Comparison of ENCODE assay signal across 1 cellular context in the genomic region with DNA sequence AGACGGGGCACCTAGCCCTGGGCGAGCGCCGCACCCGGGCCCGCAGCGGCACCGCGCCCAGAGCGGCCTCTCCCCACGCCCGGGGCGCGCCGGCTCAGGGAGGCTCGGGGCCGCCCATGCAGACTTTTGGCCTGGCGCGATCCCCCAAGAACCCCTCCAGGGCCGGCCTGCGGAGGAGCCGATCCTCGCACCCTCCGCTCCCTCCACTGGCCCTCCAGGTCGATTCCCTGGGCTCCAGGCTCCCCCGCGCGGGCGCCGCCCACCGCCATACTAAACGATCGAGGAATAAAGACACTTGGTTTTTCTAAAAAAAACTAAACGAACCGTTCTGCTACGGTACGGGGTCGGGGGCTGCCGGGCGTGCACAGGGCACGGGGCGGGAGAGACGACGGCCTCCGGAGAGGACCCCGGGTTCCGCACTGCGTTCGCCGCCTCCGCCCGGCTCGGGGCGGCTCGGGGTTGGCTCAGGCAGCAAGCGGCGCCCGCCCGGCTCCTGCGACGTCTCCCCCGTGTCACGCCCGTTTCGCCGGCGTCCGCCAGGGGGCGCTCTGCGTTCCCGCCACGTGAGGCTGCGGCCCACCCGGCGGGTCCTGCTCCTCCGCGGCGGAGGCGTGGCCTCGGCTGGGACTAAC.
TF ChIP-seq lines count a peak whose summit lies in the region.

No MANE protein-coding gene starts in this region.

TF ChIP-seq in K562, 482 proteins besides CTCF, POLR2A, EP300 and RAD21 (continued from another document):
- peak; percentile 91 for TF ChIP-seq ARID4B (CRISPR knock-in tag; IDR thresholded peaks at IDR 0.05)
- no peak for TF ChIP-seq ZNF780A (CRISPR knock-in tag; IDR thresholded peaks at IDR 0.05)
- peak; percentile 97 for TF ChIP-seq ZBTB7A (IDR thresholded peaks at IDR 0.05; ENCODE audit: borderline replicate concordance, control insufficient read depth, low read depth, low read length)
- peak; percentile 72 to 91 for TF ChIP-seq MNT (conservative IDR thresholded peaks at IDR 0.05)
- no peak for TF ChIP-seq RBM39 (optimal IDR thresholded peaks at IDR 0.05; ENCODE audit: low read depth, low read length)
- TF ChIP-seq BCLAF1 (IDR thresholded peaks at IDR 0.05; ENCODE audit: borderline replicate concordance in 1 of 2, control insufficient read depth in 1 of 2, low read depth in 2 of 2, low read length in 1 of 2): peak in 1 of 2 experiments; percentile 63; a peak in 1 of 4 replicates
- TF ChIP-seq MEF2A (IDR thresholded peaks at IDR 0.05; ENCODE audit: control insufficient read depth, low read depth, low read length): no peak
- TF ChIP-seq VEZF1 (CRISPR knock-in tag; IDR thresholded peaks at IDR 0.05): peak; percentile 72
- TF ChIP-seq MECOM (CRISPR knock-in tag; IDR thresholded peaks at IDR 0.05): no peak
- peak; percentile 64 for TF ChIP-seq NEUROD1 (IDR thresholded peaks at IDR 0.05; ENCODE audit: borderline replicate concordance, low read depth, low read length, partially characterized antibody)
- TF ChIP-seq CTCFL (IDR thresholded peaks at IDR 0.05; ENCODE audit: borderline replicate concordance, insufficient read depth, low read depth, low read length, poor library complexity, severe bottlenecking): peak; percentile 96
- TF ChIP-seq PHF20 (IDR thresholded peaks at IDR 0.05; ENCODE audit: partially characterized antibody): peak; percentile 14
- no peak for TF ChIP-seq ARID2 (IDR thresholded peaks at IDR 0.05)
- TF ChIP-seq, protein P1, sequence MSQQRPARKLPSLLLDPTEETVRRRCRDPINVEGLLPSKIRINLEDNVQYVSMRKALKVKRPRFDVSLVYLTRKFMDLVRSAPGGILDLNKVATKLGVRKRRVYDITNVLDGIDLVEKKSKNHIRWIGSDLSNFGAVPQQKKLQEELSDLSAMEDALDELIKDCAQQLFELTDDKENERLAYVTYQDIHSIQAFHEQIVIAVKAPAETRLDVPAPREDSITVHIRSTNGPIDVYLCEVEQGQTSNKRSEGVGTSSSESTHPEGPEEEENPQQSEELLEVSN (IDR thresholded peaks at IDR 0.05; ENCODE audit: borderline replicate concordance in 1 of 2, extremely low read depth in 1 of 2, insufficient read depth in 1 of 2, insufficient read length in 1 of 2, low read depth in 1 of 2, low read length in 1 of 2, poor library complexity in 1 of 2, severe bottlenecking in 1 of 2): peak; percentile 90 to 94
- no peak for TF ChIP-seq TCFL5 (CRISPR knock-in tag; conservative IDR thresholded peaks at IDR 0.05)
- TF ChIP-seq, protein P2, sequence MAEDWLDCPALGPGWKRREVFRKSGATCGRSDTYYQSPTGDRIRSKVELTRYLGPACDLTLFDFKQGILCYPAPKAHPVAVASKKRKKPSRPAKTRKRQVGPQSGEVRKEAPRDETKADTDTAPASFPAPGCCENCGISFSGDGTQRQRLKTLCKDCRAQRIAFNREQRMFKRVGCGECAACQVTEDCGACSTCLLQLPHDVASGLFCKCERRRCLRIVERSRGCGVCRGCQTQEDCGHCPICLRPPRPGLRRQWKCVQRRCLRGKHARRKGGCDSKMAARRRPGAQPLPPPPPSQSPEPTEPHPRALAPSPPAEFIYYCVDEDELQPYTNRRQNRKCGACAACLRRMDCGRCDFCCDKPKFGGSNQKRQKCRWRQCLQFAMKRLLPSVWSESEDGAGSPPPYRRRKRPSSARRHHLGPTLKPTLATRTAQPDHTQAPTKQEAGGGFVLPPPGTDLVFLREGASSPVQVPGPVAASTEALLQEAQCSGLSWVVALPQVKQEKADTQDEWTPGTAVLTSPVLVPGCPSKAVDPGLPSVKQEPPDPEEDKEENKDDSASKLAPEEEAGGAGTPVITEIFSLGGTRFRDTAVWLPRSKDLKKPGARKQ (CRISPR knock-in tag; IDR thresholded peaks at IDR 0.05): 0 out of 2 replicates have a peak, but pooled peaks have one; percentile 54
- TF ChIP-seq CREB1 (IDR thresholded peaks at IDR 0.05): peak; percentile 74
- peak; percentile 80 for TF ChIP-seq CREB1 (CRISPR knock-in tag; IDR thresholded peaks at IDR 0.05)
- no peak for TF ChIP-seq BRD4 (IDR thresholded peaks at IDR 0.05)
- TF ChIP-seq ZNF592 (IDR thresholded peaks at IDR 0.05): peak; percentile 16; the same call in 1 of the 2 replicates
- TF ChIP-seq CBX1 (IDR thresholded peaks at IDR 0.05; ENCODE audit: low read depth): peak; percentile 83; the same call in 1 of the 2 replicates
- TF ChIP-seq RBFOX2 (IDR thresholded peaks at IDR 0.05; ENCODE audit: low read depth, low read length): peak; percentile 84
- TF ChIP-seq HMGN3 (IDR thresholded peaks at IDR 0.05; ENCODE audit: borderline replicate concordance, extremely low read depth, insufficient read length, low read depth, low read length): peak; percentile 67
- peak; percentile 22 for TF ChIP-seq RBBP5 (IDR thresholded peaks at IDR 0.05; ENCODE audit: borderline replicate concordance, insufficient read depth, low read length, poor library complexity, severe bottlenecking)
- peak; percentile 23 for TF ChIP-seq PCBP1 (IDR thresholded peaks at IDR 0.05; ENCODE audit: low read depth, low read length, poor library complexity, severe bottlenecking)
- TF ChIP-seq TAF1 (IDR thresholded peaks at IDR 0.05; ENCODE audit: control insufficient read depth, extremely low read depth, insufficient read depth, low read length, severe bottlenecking): peak; percentile 60
- peak; percentile 89 for TF ChIP-seq SMAD4 (CRISPR knock-in tag; conservative IDR thresholded peaks at IDR 0.05)
- no peak for TF ChIP-seq ZFP1 (CRISPR knock-in tag; IDR thresholded peaks at IDR 0.05)
- peak; percentile 45 for TF ChIP-seq PML (IDR thresholded peaks at IDR 0.05; ENCODE audit: low read length)
